In the genomic region with DNA sequence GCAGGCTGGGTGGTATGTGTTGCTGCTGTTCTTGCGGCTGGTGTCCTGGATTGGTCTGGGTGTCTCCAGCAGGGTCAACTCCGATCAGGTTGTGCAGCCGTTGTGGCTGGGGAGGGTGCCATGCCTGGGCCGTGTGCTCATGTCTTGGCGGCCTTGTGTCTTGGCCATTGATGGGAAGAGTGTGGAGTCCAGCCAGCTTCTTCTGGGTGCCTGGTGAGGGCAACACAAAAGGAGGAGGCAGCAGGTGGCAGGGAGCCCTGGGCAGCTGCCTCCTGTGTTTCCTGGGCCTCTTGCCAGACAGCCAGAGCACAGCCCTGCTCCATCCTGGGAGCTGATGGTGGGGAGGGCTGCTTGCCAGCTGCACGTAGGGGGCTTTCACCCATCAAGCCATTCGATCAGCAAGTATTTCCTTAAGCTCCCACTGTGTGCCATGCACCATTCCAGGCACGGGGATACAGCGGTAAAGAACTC, we compare ENCODE assay signal across 1 cellular context.
A peak's percentile ranks its signal among the peaks of the same experiment; 100 is the strongest.
TF ChIP-seq lines count a peak whose summit lies in the region.

No MANE protein-coding gene starts in this region.

TF ChIP-seq in K562, 482 proteins besides CTCF, POLR2A, EP300 and RAD21:
- TF ChIP-seq, protein P1, sequence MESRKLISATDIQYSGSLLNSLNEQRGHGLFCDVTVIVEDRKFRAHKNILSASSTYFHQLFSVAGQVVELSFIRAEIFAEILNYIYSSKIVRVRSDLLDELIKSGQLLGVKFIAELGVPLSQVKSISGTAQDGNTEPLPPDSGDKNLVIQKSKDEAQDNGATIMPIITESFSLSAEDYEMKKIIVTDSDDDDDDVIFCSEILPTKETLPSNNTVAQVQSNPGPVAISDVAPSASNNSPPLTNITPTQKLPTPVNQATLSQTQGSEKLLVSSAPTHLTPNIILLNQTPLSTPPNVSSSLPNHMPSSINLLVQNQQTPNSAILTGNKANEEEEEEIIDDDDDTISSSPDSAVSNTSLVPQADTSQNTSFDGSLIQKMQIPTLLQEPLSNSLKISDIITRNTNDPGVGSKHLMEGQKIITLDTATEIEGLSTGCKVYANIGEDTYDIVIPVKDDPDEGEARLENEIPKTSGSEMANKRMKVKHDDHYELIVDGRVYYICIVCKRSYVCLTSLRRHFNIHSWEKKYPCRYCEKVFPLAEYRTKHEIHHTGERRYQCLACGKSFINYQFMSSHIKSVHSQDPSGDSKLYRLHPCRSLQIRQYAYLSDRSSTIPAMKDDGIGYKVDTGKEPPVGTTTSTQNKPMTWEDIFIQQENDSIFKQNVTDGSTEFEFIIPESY (CRISPR knock-in tag; IDR thresholded peaks at IDR 0.05): peak; percentile 25; the same call in 1 of the 2 replicates
- TF ChIP-seq POLR2G (IDR thresholded peaks at IDR 0.05; ENCODE audit: low read depth, low read length) (peak; percentile 76), RBFOX2 (IDR thresholded peaks at IDR 0.05; ENCODE audit: low read depth, low read length) (peak; percentile 72), KDM5B (IDR thresholded peaks at IDR 0.05; ENCODE audit: insufficient replicate concordance, low read depth, low read length) (no peak), RBM22 (IDR thresholded peaks at IDR 0.05; ENCODE audit: low read depth, low read length, poor library complexity, severe bottlenecking) (peak; percentile 69)
- TF ChIP-seq, protein P2, sequence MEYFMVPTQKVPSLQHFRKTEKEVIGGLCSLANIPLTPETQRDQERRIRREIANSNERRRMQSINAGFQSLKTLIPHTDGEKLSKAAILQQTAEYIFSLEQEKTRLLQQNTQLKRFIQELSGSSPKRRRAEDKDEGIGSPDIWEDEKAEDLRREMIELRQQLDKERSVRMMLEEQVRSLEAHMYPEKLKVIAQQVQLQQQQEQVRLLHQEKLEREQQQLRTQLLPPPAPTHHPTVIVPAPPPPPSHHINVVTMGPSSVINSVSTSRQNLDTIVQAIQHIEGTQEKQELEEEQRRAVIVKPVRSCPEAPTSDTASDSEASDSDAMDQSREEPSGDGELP (CRISPR knock-in tag; IDR thresholded peaks at IDR 0.05; ENCODE audit: borderline replicate concordance): peak; percentile 39; the same call in 1 of the 2 replicates
